In genomic region chr1:150162862-150163706, GRCh38 we compare ENCODE assay signal across 9 cellular contexts. TPM values are rescaled to one million over a fixed set of nuclear protein-coding genes. Genes with fewer than 3 reads are reported as not detected.
DNase-seq lines count a peak whose midpoint lies in the region; ATAC-seq, FAIRE-seq and TF ChIP-seq lines count a peak whose summit lies in the region.
"Had no signal": no experiment of that assay in that cellular context is flagged by ENCODE, and none has a peak within 500 bp of the region (broad histone marks: within the 10 kb centered on the region; RNA-seq: fewer than 3 reads in every experiment).

No MANE protein-coding gene starts in this region.

- no peaks in the 10 kb centered on the region for H3K27me3 Mint-ChIP-seq in type B pancreatic cell

- ATAC-seq in GM21528 (IDR thresholded peaks at IDR 0.05; ENCODE audit: low FRiP score, unreplicated experiment) (peak; percentile 30), GM18858 (IDR thresholded peaks at IDR 0.05; ENCODE audit: unreplicated experiment) (no peak)

- DNase-seq in EH (ENCODE audit: low read depth) (peak; percentile 100), NCI-H1048 (lab: John Stamatoyannopoulos, UW) (peak; percentile 62), fibroblast of gingiva (ENCODE audit: low read depth) (peak; percentile 99), mucosa of gallbladder (ENCODE audit: low spot score) (peak; percentile 91), type B pancreatic cell (ENCODE audit: extremely low spot score, unreplicated experiment) (peak; percentile 81)

- H3K4me1 Mint-ChIP-seq in type B pancreatic cell (ENCODE audit: unreplicated experiment) = peaks cover 55% of the 10 kb centered on the region

- peak; percentile 95 for FAIRE-seq in TTC549 (lab: Jason Lieb, UNC)
- FAIRE-seq: frontal cortex had no signal

- peaks cover 15% of the 10 kb centered on the region for H3K36me3 Mint-ChIP-seq in type B pancreatic cell

- H3K27ac Mint-ChIP-seq in type B pancreatic cell = peak overlapping the region; percentile 100

- H3K4me3 Mint-ChIP-seq in type B pancreatic cell = peak overlapping the region; percentile 84

- no peaks in the 10 kb centered on the region for H3K9me3 Mint-ChIP-seq in type B pancreatic cell

- peak; percentile 64 for TF ChIP-seq CTCF in type B pancreatic cell (conservative IDR thresholded peaks at IDR 0.05)

RNA-seq across cellular contexts. Expression of gene PLEKHO1, which starts 13.4 kb away (rescaled TPM):
- total RNA-seq in mucosa of gallbladder (56.4 TPM), type B pancreatic cell (ENCODE audit: low replicate concordance) (27.1 and 72.0 TPM in 2 replicates)
